26 cellular contexts compared by ENCODE assay signal in the genomic region with DNA sequence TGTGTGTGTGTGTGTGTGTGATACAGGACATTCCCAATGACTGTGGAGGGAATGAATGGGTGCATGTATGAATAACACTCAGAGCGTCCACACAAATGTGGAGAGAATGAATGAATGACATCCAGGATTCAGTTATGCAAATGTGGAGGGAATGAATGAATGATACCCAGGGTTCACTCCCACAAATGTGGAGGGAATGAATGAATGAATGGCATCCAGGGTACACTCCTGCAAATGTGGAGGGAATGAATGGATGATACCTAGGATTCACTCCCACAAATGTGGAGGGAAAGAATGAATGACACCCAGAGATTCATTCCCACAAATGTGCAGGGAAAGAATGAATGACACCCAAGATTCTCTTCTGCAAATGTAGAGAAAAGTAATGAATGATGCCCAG. TPM values are rescaled to one million over a fixed set of nuclear protein-coding genes. Genes with fewer than 3 reads are reported as not detected.
A peak's percentile ranks its signal among the peaks of the same experiment; 100 is the strongest.
DNase-seq lines count a peak whose midpoint lies in the region; ATAC-seq, FAIRE-seq and TF ChIP-seq lines count a peak whose summit lies in the region.
"Had no signal": no experiment of that assay in that cellular context is flagged by ENCODE, and none has a peak within 500 bp of the region (broad histone marks: within the 10 kb centered on the region; RNA-seq: fewer than 3 reads in every experiment).

No MANE protein-coding gene starts in this region.

- peak overlapping the region; percentile 7 for H3K27ac ChIP-seq in KOPT-K1 (ENCODE audit: low read depth, low read length, poor library complexity, severe bottlenecking)
- no peak overlapping the region for H3K27ac ChIP-seq in K562 (ENCODE audit: extremely low read depth, low read depth, low read length)
- H3K27ac ChIP-seq: skin epidermis had no signal

- H3K4me3 ChIP-seq in K562 = no peak overlapping the region
- H3K4me3 ChIP-seq: heart left ventricle, skin epidermis had no signal

- POLR2A ChIA-PET in K562 (lab: Yijun Ruan, JAX) = no interaction called here

- H3K9ac ChIP-seq in K562 (ENCODE audit: insufficient read depth in 1 of 2, low read depth in 2 of 2, low read length in 2 of 2) = no peak overlapping the region

- no peak overlapping the region for H2AFZ ChIP-seq in K562 (ENCODE audit: low read depth, low read length)

- no peak overlapping the region for H3K4me3 Mint-ChIP-seq in activated CD4-positive, alpha-beta T cell treated with anti-CD3 and anti-CD28 coated beads, Interleukin-2, amount 10 ng/mL, durations not matched to agents 24 days and 14 days
- no peak overlapping the region for H3K4me3 Mint-ChIP-seq in nephron progenitor cell
- H3K4me3 Mint-ChIP-seq: brain, H9 had no signal

- peaks cover 54% of the 10 kb centered on the region for H3K36me3 Mint-ChIP-seq in activated CD4-positive, alpha-beta T cell treated with anti-CD3 and anti-CD28 coated beads, Interleukin-2, amount 10 ng/mL, durations not matched to agents 24 days and 14 days (ENCODE audit: low read depth)
- H3K36me3 Mint-ChIP-seq in nephron progenitor cell (ENCODE audit: low read depth) = peaks cover 4% of the 10 kb centered on the region
- H3K36me3 Mint-ChIP-seq: brain had no signal

- H3K36me3 ChIP-seq in KOPT-K1 (ENCODE audit: insufficient read depth, low read length) (peaks cover 80% of the 10 kb centered on the region), K562 (ENCODE audit: control insufficient read depth, insufficient read depth, low read length) (no peaks in the 10 kb centered on the region)
- H3K36me3 ChIP-seq: heart left ventricle had no signal

- DNase-seq in activated CD4-positive, alpha-beta T cell treated with anti-CD3 and anti-CD28 coated beads, Interleukin-2, amount 10 ng/mL, durations not matched to agents 24 days and 14 days = no peak
- DNase-seq in activated CD4-positive, alpha-beta T cell treated with anti-CD3 and anti-CD28 coated beads for 4 hours = no peak
- DNase-seq in K562 (ENCODE audit: extremely low read depth in 1 of 4, low spot score in 3 of 4) (no peak), nephron progenitor cell (no peak), cardiac septum (ENCODE audit: low spot score) (no peak), NCI-H146 (lab: John Stamatoyannopoulos, UW) (no peak)
- DNase-seq: activated CD4-positive, CD25-positive, alpha-beta regulatory T cell; COR-L47; DMS79; H9; NCI-H1048; NCI-H187; NCI-H2227 treated with DMSO at 0.1 percent for 48 hours; NCI-H748 treated with DMSO at 0.1 percent for 48 hours; nucleus accumbens; substantia nigra; T-helper 9 cell had no signal

- no peaks in the 10 kb centered on the region for H3K9me1 ChIP-seq in K562 (ENCODE audit: control insufficient read depth, insufficient read depth, low read length)

- no peak for TF ChIP-seq POLR2A in K562 (conservative IDR thresholded peaks at IDR 0.05)

- no peak for TF ChIP-seq RAD21 in K562 (CRISPR knock-in tag; conservative IDR thresholded peaks at IDR 0.05 in 1 of 2, IDR thresholded peaks at IDR 0.05 in 1 of 2)

- peak overlapping the region; percentile 45 for H3K27ac Mint-ChIP-seq in activated CD4-positive, alpha-beta T cell treated with anti-CD3 and anti-CD28 coated beads, Interleukin-2, amount 10 ng/mL, durations not matched to agents 24 days and 14 days
- peak overlapping the region; percentile 32 for H3K27ac Mint-ChIP-seq in nephron progenitor cell
- H3K27ac Mint-ChIP-seq: brain, H9 had no signal

- in situ Hi-C loops in K562 (cut with MboI) = no loop called here

- no peak for ATAC-seq in K562
- ATAC-seq in HG03565 (IDR thresholded peaks at IDR 0.05; ENCODE audit: unreplicated experiment) = no peak
- ATAC-seq: heart left ventricle, SK-N-SH treated with all-trans-retinoic acid at 6 μM for 48 hours had no signal

- H3K79me2 ChIP-seq in K562 (ENCODE audit: control insufficient read depth, insufficient read depth, low read length) = no peaks in the 10 kb centered on the region

- CTCF ChIA-PET in K562 (lab: Yijun Ruan, JAX; ENCODE audit: low intra/inter-chr PET ratio) = no interaction called here

- no peak overlapping the region for H3K4me2 ChIP-seq in K562 (ENCODE audit: insufficient read depth, low read length)

- H3K9me3 ChIP-seq in KOPT-K1 (ENCODE audit: insufficient read depth, low read length, poor library complexity, severe bottlenecking) (peaks cover 10% of the 10 kb centered on the region), K562 (replicated peaks; ENCODE audit: control insufficient read depth, insufficient read depth, low read depth, low read length) (0 out of 2 replicates have a peak, but pooled peaks cover 2% of the 10 kb centered on the region)

- no peak for FAIRE-seq in K562 (lab: Jason Lieb, UNC)

- H3K27me3 Mint-ChIP-seq in activated CD4-positive, alpha-beta T cell treated with anti-CD3 and anti-CD28 coated beads, Interleukin-2, amount 10 ng/mL, durations not matched to agents 24 days and 14 days = no peaks in the 10 kb centered on the region
- peaks cover 9% of the 10 kb centered on the region for H3K27me3 Mint-ChIP-seq in nephron progenitor cell (ENCODE audit: low read depth, poor library complexity)
- H3K27me3 Mint-ChIP-seq: brain had no signal

- H3K27me3 ChIP-seq in K562 (ENCODE audit: control insufficient read depth in 2 of 2, insufficient read depth in 2 of 2, low read length in 2 of 2) = no peaks in the 10 kb centered on the region

- WGBS in K562 (ENCODE audit: insufficient coverage, low coverage, missing lambda C conversion rate) = no CpG with 5 or more reads among the region's 1 CpG

- intact Hi-C loops in activated CD4-positive, alpha-beta T cell treated with anti-CD3 and anti-CD28 coated beads, Interleukin-2, amount 10 ng/mL, durations not matched to agents 24 days and 14 days (cut with micrococcal nuclease) = no loop called here
- intact Hi-C loops in K562 (cut with micrococcal nuclease) = no loop called here
- intact Hi-C loops in cardiac septum (cut with DNase I) = no loop called here

- H3K4me1 Mint-ChIP-seq in activated CD4-positive, alpha-beta T cell treated with anti-CD3 and anti-CD28 coated beads, Interleukin-2, amount 10 ng/mL, durations not matched to agents 24 days and 14 days = peaks cover 36% of the 10 kb centered on the region
- H3K4me1 Mint-ChIP-seq in nephron progenitor cell = peaks cover 6% of the 10 kb centered on the region

- BruUV-seq in K562 (replicated peaks; lab: Mats Ljungman, UMichigan) = no TSS peak

- peaks cover 0 to 5% of the 10 kb centered on the region in 2 experiments; a peak in 3 of 5 replicates for H3K4me1 ChIP-seq in K562 (replicated peaks in 1 of 2; ENCODE audit: control insufficient read depth in 2 of 2, insufficient read depth in 2 of 2, low read length in 2 of 2)

- H4K20me1 ChIP-seq in K562 (replicated peaks; ENCODE audit: control insufficient read depth, insufficient read depth, low read length) = no peaks in the 10 kb centered on the region

- H3K9me3 Mint-ChIP-seq in activated CD4-positive, alpha-beta T cell treated with anti-CD3 and anti-CD28 coated beads, Interleukin-2, amount 10 ng/mL, durations not matched to agents 24 days and 14 days = peaks cover 4% of the 10 kb centered on the region
- peaks cover 31% of the 10 kb centered on the region for H3K9me3 Mint-ChIP-seq in nephron progenitor cell

- TF ChIP-seq CTCF in K562 (IDR thresholded peaks at IDR 0.05 in 2 of 3, conservative IDR thresholded peaks at IDR 0.05 in 1 of 3; ENCODE audit: insufficient read depth in 2 of 3, low read depth in 1 of 3, low read length in 3 of 3) (no peak), nephron progenitor cell (IDR thresholded peaks at IDR 0.05) (no peak)

- TF ChIP-seq EP300 in K562 (IDR thresholded peaks at IDR 0.05; ENCODE audit: low read length) = no peak

RNA-seq across cellular contexts. Expression of a gene that starts 36.0 kb away (rescaled TPM):
- total RNA-seq in activated CD4-positive, alpha-beta T cell treated with anti-CD3 and anti-CD28 coated beads, Interleukin-2, amount 10 ng/mL, durations not matched to agents 24 days and 14 days = 44.5 and 46.6 TPM in 2 replicates
- 21.1 and 30.0 TPM in 2 replicates for total RNA-seq in K562 (2011; cell fraction: chromatin; rRNA removed; ENCODE audit: low replicate concordance)
- total RNA-seq in K562 (2011; cell fraction: nucleolus; rRNA removed) = 19.0 and 21.1 TPM in 2 replicates
- total RNA-seq in K562 (2011; cell fraction: nucleoplasm; rRNA removed) = 16.6 and 25.3 TPM in 2 replicates
- 11.8 and 12.2 TPM in 2 replicates for total RNA-seq in K562 (2014; rRNA removed)
- total RNA-seq in K562 (2014; rRNA removed; fragmentation: Illumina TruSeq; extraction: Trizol) = 3.9 and 4.4 TPM in 2 replicates
- total RNA-seq in K562 (2015; rRNA removed; fragmentation: Illumina TruSeq; extraction: Trizol) = 7.1 and 8.2 TPM in 2 replicates
- total RNA-seq in K562 (2021) = 18.0 and 20.6 TPM in 2 replicates
- polyA plus RNA-seq in K562 (2011; rRNA removed) = 7.8 and 13.9 TPM in 2 replicates
- polyA plus RNA-seq in K562 (2011; cell fraction: cytosol; rRNA removed) = 11.3 and 16.3 TPM in 2 replicates
- 15.2 and 17.1 TPM in 2 replicates for polyA plus RNA-seq in K562 (2011; cell fraction: nucleus; rRNA removed)
- 12.1 and 26.9 TPM in 2 replicates for polyA plus RNA-seq in K562 (2012)
- 7.6 and 11.9 TPM in 2 replicates for polyA plus RNA-seq in K562 (2014; fragmentation: Illumina TruSeq; extraction: Trizol)
- 1 to 10 TPM in 1 of 2 experiments, under 1 TPM in 1; 0.56 to 1.2 TPM for polyA plus RNA-seq in K562 (2014; fragmentation: Nextera tagmentation; extraction: Ambion mirVana)
- 17.1 and 20.3 TPM in 2 replicates for polyA plus RNA-seq in K562 (2014; rRNA removed)
- 5.0 and 5.6 TPM in 2 replicates for polyA minus RNA-seq in K562 (2011; rRNA and poly(A)+ RNA removed)
- 6.2 and 11.7 TPM in 2 replicates for polyA minus RNA-seq in K562 (2011; cell fraction: cytosol; rRNA and poly(A)+ RNA removed)
- 5.3 and 7.9 TPM in 2 replicates for polyA minus RNA-seq in K562 (2011; cell fraction: nucleus; rRNA and poly(A)+ RNA removed)
- 26.8 TPM for total RNA-seq in cardiac septum

RNA-seq across cellular contexts. Expression of a gene that starts 48.2 kb away (rescaled TPM):
- 19.1 and 19.5 TPM in 2 replicates for total RNA-seq in activated CD4-positive, alpha-beta T cell treated with anti-CD3 and anti-CD28 coated beads, Interleukin-2, amount 10 ng/mL, durations not matched to agents 24 days and 14 days
- total RNA-seq in K562 (2011; cell fraction: chromatin; rRNA removed; ENCODE audit: low replicate concordance) = 0.12 TPM in 1 of 2 replicates, not detected in the other
- total RNA-seq in K562 (2011; cell fraction: nucleolus; rRNA removed) = 0.50 TPM in 1 of 2 replicates, not detected in the other
- not detected in 2 replicates for total RNA-seq in K562 (2011; cell fraction: nucleoplasm; rRNA removed)
- total RNA-seq in K562 (2014; rRNA removed) (0.08 and 0.09 TPM in 2 replicates), K562 (2014; rRNA removed; fragmentation: Illumina TruSeq; extraction: Trizol) (0.03 and 0.04 TPM in 2 replicates), K562 (2015; rRNA removed; fragmentation: Illumina TruSeq; extraction: Trizol) (0.57 and 0.69 TPM in 2 replicates), K562 (2021) (0.31 and 0.72 TPM in 2 replicates), cardiac septum (1.5 TPM)
- polyA plus RNA-seq in K562 (2011; rRNA removed) (not detected in 2 replicates), K562 (2014; fragmentation: Illumina TruSeq; extraction: Trizol) (0.07 and 0.14 TPM in 2 replicates), K562 (2014; fragmentation: Nextera tagmentation; extraction: Ambion mirVana) (not detected), K562 (2014; rRNA removed) (0.04 and 0.07 TPM in 2 replicates)
- polyA plus RNA-seq in K562 (2011; cell fraction: cytosol; rRNA removed) = 0.03 and 0.06 TPM in 2 replicates
- 0.06 TPM in 1 of 2 replicates, not detected in the other for polyA plus RNA-seq in K562 (2011; cell fraction: nucleus; rRNA removed)
- 0.65 and 4.6 TPM in 2 replicates for polyA plus RNA-seq in K562 (2012)
- not detected in 2 replicates for polyA minus RNA-seq in K562 (2011; rRNA and poly(A)+ RNA removed)
- polyA minus RNA-seq in K562 (2011; cell fraction: cytosol; rRNA and poly(A)+ RNA removed) = not detected in 2 replicates
- polyA minus RNA-seq in K562 (2011; cell fraction: nucleus; rRNA and poly(A)+ RNA removed) = not detected in 2 replicates
- total RNA-seq: A172, epithelial cell of proximal tubule, fibroblast of villous mesenchyme, H9 had no signal
